8 cellular contexts compared by ENCODE assay signal in the genomic region with DNA sequence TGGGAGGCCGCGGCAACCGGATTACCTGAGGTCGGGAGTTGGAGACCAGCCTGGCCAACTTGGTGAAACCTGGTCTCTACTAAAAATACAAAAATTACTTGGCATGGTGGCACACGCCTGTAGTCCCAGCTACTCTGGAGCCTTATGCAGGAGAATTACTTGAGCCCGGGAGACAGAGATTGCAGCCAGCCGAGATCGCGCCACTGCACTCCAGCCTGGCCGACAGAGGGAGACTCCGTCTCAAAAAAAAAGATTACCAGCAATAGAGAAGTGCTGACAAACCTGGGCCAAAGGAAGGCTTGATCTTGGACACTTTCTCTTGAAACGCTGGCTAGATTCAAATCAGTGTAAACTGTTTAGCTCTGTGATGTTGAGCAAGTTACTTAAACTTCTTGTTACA. TPM values are rescaled to one million over a fixed set of nuclear protein-coding genes. Genes with fewer than 3 reads are reported as not detected.
A peak's percentile ranks its signal among the peaks of the same experiment; 100 is the strongest.
DNase-seq lines count a peak whose midpoint lies in the region; ATAC-seq and TF ChIP-seq lines count a peak whose summit lies in the region.

No MANE protein-coding gene starts in this region.

- no peak for TF ChIP-seq POLR2A in erythroblast (IDR thresholded peaks at IDR 0.05; ENCODE audit: low read length)

- no peak for ATAC-seq in GM21381 (IDR thresholded peaks at IDR 0.05; ENCODE audit: unreplicated experiment)

- intact Hi-C loops in posterior vena cava (cut with DNase I), result no loop called here

- DNase-seq in DMS53 (lab: John Stamatoyannopoulos, UW), result peak; percentile 24
- DNase-seq in DMS53 treated with DMSO at 0.1 percent for 48 hours (lab: John Stamatoyannopoulos, UW; ENCODE audit: unreplicated experiment), result no peak
- DNase-seq in OCI-M1 (lab: John Stamatoyannopoulos, UW), result peak; percentile 56
- DNase-seq in erythroblast (lab: John Stamatoyannopoulos, UW), result peak; percentile 34 to 37
- peak; percentile 78 for DNase-seq in posterior vena cava (ENCODE audit: low spot score)
- no peak for DNase-seq in EL
- no peak for DNase-seq in NCI-H1436 treated with DMSO at 0.1 percent for 48 hours (lab: John Stamatoyannopoulos, UW)

RNA-seq across cellular contexts. Expression of gene MT1H, which starts 4.3 kb away (rescaled TPM):
- total RNA-seq in posterior vena cava, result 1 to 10 TPM in 1 of 2 donors, not detected in 1; 2.0 TPM

RNA-seq across cellular contexts. Expression of gene MT1G, which starts 6.1 kb away (rescaled TPM):
- total RNA-seq in posterior vena cava, result 10 to 100 TPM; 14.0 to 26.7 TPM

RNA-seq across cellular contexts. Expression of gene MT1X, which starts 8.4 kb away (rescaled TPM):
- total RNA-seq in posterior vena cava, result 100 to 1,000 TPM; 459 to 753 TPM

RNA-seq across cellular contexts. Expression of gene MT1F, which starts 16.2 kb away (rescaled TPM):
- 10 to 100 TPM in 1 of 2 donors, 1 to 10 TPM in 1; 9.1 to 10.6 TPM for total RNA-seq in posterior vena cava

RNA-seq across cellular contexts. Expression of gene MT1B, which starts 22.2 kb away (rescaled TPM):
- total RNA-seq in posterior vena cava, result not detected

Comparison
In these comparisons a context has a peak if more than half of its experiments do, and no peak if none do; other contexts are left out.
1. DNase-seq: peak in DMS53 (single experiment), OCI-M1 (single experiment), erythroblast (2 of 2) and posterior vena cava (single experiment); none in DMS53 treated with DMSO at 0.1 percent for 48 hours (single experiment), EL (single experiment) and NCI-H1436 treated with DMSO at 0.1 percent for 48 hours (single experiment).